Comparison of ENCODE assay signal across 23 cellular contexts in genomic region chr2:237525559-237526157, GRCh38. TPM values are rescaled to one million over a fixed set of nuclear protein-coding genes. Genes with fewer than 3 reads are reported as not detected.
"Had no signal": no experiment of that assay in that cellular context is flagged by ENCODE, and none has a peak within 500 bp of the region (broad histone marks: within the 10 kb centered on the region; RNA-seq: fewer than 3 reads in every experiment).

No MANE protein-coding gene starts in this region.

- H3K9me3 ChIP-seq: Peyer's patch had no signal

- ATAC-seq: activated T-cell treated with anti-CD3 and anti-CD28 coated beads, Interleukin-2, amount 50 U/mL, for 72 hours had no signal

- H3K4me3 ChIP-seq: Peyer's patch had no signal

- H3K36me3 ChIP-seq: Peyer's patch had no signal

- DNase-seq: activated CD4-positive, alpha-beta memory T cell treated with anti-CD3 and anti-CD28 coated beads for 36 hours; activated CD4-positive, alpha-beta T cell treated with anti-CD3 and anti-CD28 coated beads, Interleukin-2, amount 10 ng/mL, durations not matched to agents 7 days and 5 days; activated CD4-positive, CD25-positive, alpha-beta regulatory T cell; activated CD8-positive, alpha-beta memory T cell treated with anti-CD3 and anti-CD28 coated beads for 24 hours; activated gamma-delta T cell treated with Interleukin-2 at 50 U/mL for 16 hours; activated naive CD4-positive, alpha-beta T cell treated with anti-CD3 and anti-CD28 coated beads, Interleukin-2, amount 10 ng/mL, durations not matched to agents 7 days and 5 days; activated naive CD8-positive, alpha-beta T cell treated with anti-CD3 and anti-CD28 coated beads for 36 hours; activated T-cell treated with anti-CD3 and anti-CD28 coated beads, Interleukin-2, amount 50 U/mL, for 72 hours; KG1; NCI-H1048; NCI-H146; NCI-H187 treated with DMSO at 0.1 percent for 48 hours; NCI-H2081 treated with DMSO at 0.1 percent for 48 hours; NCI-H446; NCI-H524; Peyer's patch; SIG-M5; T-helper 1 cell had no signal

- H3K27me3 ChIP-seq: Peyer's patch had no signal

RNA-seq across cellular contexts. Expression of gene MLPH, which starts 38.6 kb away (rescaled TPM):
- total RNA-seq: activated CD4-positive, alpha-beta memory T cell treated with anti-CD3 and anti-CD28 coated beads for 36 hours; activated CD4-positive, alpha-beta T cell treated with anti-CD3 and anti-CD28 coated beads, Interleukin-2, amount 10 ng/mL, durations not matched to agents 7 days and 5 days; activated naive CD8-positive, alpha-beta T cell treated with anti-CD3 and anti-CD28 coated beads for 36 hours; activated T-helper 2 cell treated with anti-CD3 and anti-CD28 coated beads, Interferon-gamma antibody, Interleukin-2, Interleukin-4, amounts not matched to agents 10 μg/mL and 5 μg/mL and 100 μg/mL, durations not matched to agents 14 hours and 24 hours and 36 hours; T-helper 2 cell treated with Interferon-gamma antibody and Interleukin-4, amounts not matched to agents 100 ng/mL and 5 ng/mL, for 36 hours had no signal

RNA-seq across cellular contexts. Expression of gene PRLH, which starts 40.7 kb away (rescaled TPM):
- total RNA-seq: activated CD4-positive, alpha-beta memory T cell treated with anti-CD3 and anti-CD28 coated beads for 36 hours; activated CD4-positive, alpha-beta T cell treated with anti-CD3 and anti-CD28 coated beads, Interleukin-2, amount 10 ng/mL, durations not matched to agents 7 days and 5 days; activated naive CD8-positive, alpha-beta T cell treated with anti-CD3 and anti-CD28 coated beads for 36 hours; activated T-cell treated with anti-CD3 and anti-CD28 coated beads, Interleukin-2, amount 50 U/mL, for 72 hours; activated T-helper 2 cell treated with anti-CD3 and anti-CD28 coated beads, Interferon-gamma antibody, Interleukin-2, Interleukin-4, amounts not matched to agents 10 μg/mL and 5 μg/mL and 100 μg/mL, durations not matched to agents 14 hours and 24 hours and 36 hours; LHCN-M2; M059J; Peyer's patch; T-helper 2 cell treated with Interferon-gamma antibody and Interleukin-4, amounts not matched to agents 100 ng/mL and 5 ng/mL, for 36 hours had no signal
- polyA plus RNA-seq: adipose tissue had no signal
